Comparison of ENCODE assay signal across 1 cellular context in genomic region chr19:2273356-2274184, GRCh38.
TF ChIP-seq lines count a peak whose summit lies in the region.

No MANE protein-coding gene starts in this region.

TF ChIP-seq in HEK293, 187 proteins besides CTCF, POLR2A, EP300 and RAD21 (continued from another document and continues in another):
- TF ChIP-seq, protein P1, sequence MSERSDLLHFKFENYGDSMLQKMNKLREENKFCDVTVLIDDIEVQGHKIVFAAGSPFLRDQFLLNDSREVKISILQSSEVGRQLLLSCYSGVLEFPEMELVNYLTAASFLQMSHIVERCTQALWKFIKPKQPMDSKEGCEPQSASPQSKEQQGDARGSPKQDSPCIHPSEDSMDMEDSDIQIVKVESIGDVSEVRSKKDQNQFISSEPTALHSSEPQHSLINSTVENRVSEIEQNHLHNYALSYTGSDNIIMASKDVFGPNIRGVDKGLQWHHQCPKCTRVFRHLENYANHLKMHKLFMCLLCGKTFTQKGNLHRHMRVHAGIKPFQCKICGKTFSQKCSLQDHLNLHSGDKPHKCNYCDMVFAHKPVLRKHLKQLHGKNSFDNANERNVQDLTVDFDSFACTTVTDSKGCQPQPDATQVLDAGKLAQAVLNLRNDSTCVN (tag by site-specific recombination; optimal IDR thresholded peaks at IDR 0.05): peak; percentile 61
- TF ChIP-seq ZNF266 (tag by site-specific recombination; IDR thresholded peaks at IDR 0.05; ENCODE audit: low read depth) (no peak), GLIS1 (tag by site-specific recombination; IDR thresholded peaks at IDR 0.05) (peak; percentile 96), IKZF3 (tag by site-specific recombination; IDR thresholded peaks at IDR 0.05) (peak; percentile 62; the same call in 1 of the 2 replicates), ZNF114 (tag by site-specific recombination; IDR thresholded peaks at IDR 0.05) (no peak), HOXD13 (CRISPR knock-in tag; IDR thresholded peaks at IDR 0.05; ENCODE audit: borderline replicate concordance) (0 out of 2 replicates have a peak, but pooled peaks have one; percentile 14), ZNF558 (tag by site-specific recombination; IDR thresholded peaks at IDR 0.05) (no peak), ZNF843 (tag by site-specific recombination; IDR thresholded peaks at IDR 0.05) (peak; percentile 79), ZNF26 (tag by site-specific recombination; IDR thresholded peaks at IDR 0.05) (no peak), ZNF132 (tag by site-specific recombination; IDR thresholded peaks at IDR 0.05; ENCODE audit: borderline replicate concordance) (no peak), PRDM6 (tag by site-specific recombination; IDR thresholded peaks at IDR 0.05) (no peak), ZNF549 (tag by site-specific recombination; IDR thresholded peaks at IDR 0.05) (no peak), ZNF433 (tag by site-specific recombination; IDR thresholded peaks at IDR 0.05; ENCODE audit: low read depth) (no peak), PRDM2 (tag by site-specific recombination; IDR thresholded peaks at IDR 0.05; ENCODE audit: borderline replicate concordance) (no peak), ZNF248 (tag by site-specific recombination; IDR thresholded peaks at IDR 0.05) (no peak), TCF7L2 (IDR thresholded peaks at IDR 0.05; ENCODE audit: borderline replicate concordance, low read depth, low read length) (no peak), ZNF473 (tag by site-specific recombination; IDR thresholded peaks at IDR 0.05) (no peak), ZNF324 (tag by site-specific recombination; IDR thresholded peaks at IDR 0.05) (peak; percentile 65; the same call in 1 of the 2 replicates), PRDM4 (tag by site-specific recombination; IDR thresholded peaks at IDR 0.05) (no peak), ZNF561 (tag by site-specific recombination; IDR thresholded peaks at IDR 0.05; ENCODE audit: borderline replicate concordance) (peak; percentile 85), ZNF423 (tag by site-specific recombination; IDR thresholded peaks at IDR 0.05) (peak; percentile 94), ZNF23 (tag by site-specific recombination; IDR thresholded peaks at IDR 0.05; ENCODE audit: borderline replicate concordance) (no peak), ZNF394 (tag by site-specific recombination; IDR thresholded peaks at IDR 0.05; ENCODE audit: borderline replicate concordance) (peak; percentile 60; the same call in 1 of the 2 replicates), ZNF354C (tag by site-specific recombination; IDR thresholded peaks at IDR 0.05; ENCODE audit: borderline replicate concordance, low read depth) (no peak), ZNF529 (tag by site-specific recombination; IDR thresholded peaks at IDR 0.05; ENCODE audit: insufficient replicate concordance) (no peak), KLF9 (tag by site-specific recombination; IDR thresholded peaks at IDR 0.05; ENCODE audit: low read depth) (peak; percentile 53; the same call in 1 of the 2 replicates), ZNF624 (tag by site-specific recombination; IDR thresholded peaks at IDR 0.05) (no peak), ZNF10 (tag by site-specific recombination; IDR thresholded peaks at IDR 0.05) (0 out of 2 replicates have a peak, but pooled peaks have one; percentile 29), ZNF404 (tag by site-specific recombination; IDR thresholded peaks at IDR 0.05) (no peak), ZNF174 (tag by site-specific recombination; IDR thresholded peaks at IDR 0.05) (no peak), MZF1 (tag by site-specific recombination; IDR thresholded peaks at IDR 0.05; ENCODE audit: borderline replicate concordance) (peak; percentile 98), ZBTB7A (tag by site-specific recombination; IDR thresholded peaks at IDR 0.05; ENCODE audit: low read depth) (peak; percentile 99)
- TF ChIP-seq, protein P2, sequence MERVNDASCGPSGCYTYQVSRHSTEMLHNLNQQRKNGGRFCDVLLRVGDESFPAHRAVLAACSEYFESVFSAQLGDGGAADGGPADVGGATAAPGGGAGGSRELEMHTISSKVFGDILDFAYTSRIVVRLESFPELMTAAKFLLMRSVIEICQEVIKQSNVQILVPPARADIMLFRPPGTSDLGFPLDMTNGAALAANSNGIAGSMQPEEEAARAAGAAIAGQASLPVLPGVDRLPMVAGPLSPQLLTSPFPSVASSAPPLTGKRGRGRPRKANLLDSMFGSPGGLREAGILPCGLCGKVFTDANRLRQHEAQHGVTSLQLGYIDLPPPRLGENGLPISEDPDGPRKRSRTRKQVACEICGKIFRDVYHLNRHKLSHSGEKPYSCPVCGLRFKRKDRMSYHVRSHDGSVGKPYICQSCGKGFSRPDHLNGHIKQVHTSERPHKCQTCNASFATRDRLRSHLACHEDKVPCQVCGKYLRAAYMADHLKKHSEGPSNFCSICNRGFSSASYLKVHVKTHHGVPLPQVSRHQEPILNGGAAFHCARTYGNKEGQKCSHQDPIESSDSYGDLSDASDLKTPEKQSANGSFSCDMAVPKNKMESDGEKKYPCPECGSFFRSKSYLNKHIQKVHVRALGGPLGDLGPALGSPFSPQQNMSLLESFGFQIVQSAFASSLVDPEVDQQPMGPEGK (tag by site-specific recombination; IDR thresholded peaks at IDR 0.05): peak; percentile 99
- TF ChIP-seq, protein P3, sequence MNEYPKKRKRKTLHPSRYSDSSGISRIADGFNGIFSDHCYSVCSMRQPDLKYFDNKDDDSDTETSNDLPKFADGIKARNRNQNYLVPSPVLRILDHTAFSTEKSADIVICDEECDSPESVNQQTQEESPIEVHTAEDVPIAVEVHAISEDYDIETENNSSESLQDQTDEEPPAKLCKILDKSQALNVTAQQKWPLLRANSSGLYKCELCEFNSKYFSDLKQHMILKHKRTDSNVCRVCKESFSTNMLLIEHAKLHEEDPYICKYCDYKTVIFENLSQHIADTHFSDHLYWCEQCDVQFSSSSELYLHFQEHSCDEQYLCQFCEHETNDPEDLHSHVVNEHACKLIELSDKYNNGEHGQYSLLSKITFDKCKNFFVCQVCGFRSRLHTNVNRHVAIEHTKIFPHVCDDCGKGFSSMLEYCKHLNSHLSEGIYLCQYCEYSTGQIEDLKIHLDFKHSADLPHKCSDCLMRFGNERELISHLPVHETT (tag by site-specific recombination; IDR thresholded peaks at IDR 0.05): peak; percentile 18; the same call in 1 of the 2 replicates
- TF ChIP-seq, protein P4, sequence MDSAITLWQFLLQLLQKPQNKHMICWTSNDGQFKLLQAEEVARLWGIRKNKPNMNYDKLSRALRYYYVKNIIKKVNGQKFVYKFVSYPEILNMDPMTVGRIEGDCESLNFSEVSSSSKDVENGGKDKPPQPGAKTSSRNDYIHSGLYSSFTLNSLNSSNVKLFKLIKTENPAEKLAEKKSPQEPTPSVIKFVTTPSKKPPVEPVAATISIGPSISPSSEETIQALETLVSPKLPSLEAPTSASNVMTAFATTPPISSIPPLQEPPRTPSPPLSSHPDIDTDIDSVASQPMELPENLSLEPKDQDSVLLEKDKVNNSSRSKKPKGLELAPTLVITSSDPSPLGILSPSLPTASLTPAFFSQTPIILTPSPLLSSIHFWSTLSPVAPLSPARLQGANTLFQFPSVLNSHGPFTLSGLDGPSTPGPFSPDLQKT (IDR thresholded peaks at IDR 0.05; ENCODE audit: borderline replicate concordance, low read depth, low read length): no peak
- TF ChIP-seq, protein P5, sequence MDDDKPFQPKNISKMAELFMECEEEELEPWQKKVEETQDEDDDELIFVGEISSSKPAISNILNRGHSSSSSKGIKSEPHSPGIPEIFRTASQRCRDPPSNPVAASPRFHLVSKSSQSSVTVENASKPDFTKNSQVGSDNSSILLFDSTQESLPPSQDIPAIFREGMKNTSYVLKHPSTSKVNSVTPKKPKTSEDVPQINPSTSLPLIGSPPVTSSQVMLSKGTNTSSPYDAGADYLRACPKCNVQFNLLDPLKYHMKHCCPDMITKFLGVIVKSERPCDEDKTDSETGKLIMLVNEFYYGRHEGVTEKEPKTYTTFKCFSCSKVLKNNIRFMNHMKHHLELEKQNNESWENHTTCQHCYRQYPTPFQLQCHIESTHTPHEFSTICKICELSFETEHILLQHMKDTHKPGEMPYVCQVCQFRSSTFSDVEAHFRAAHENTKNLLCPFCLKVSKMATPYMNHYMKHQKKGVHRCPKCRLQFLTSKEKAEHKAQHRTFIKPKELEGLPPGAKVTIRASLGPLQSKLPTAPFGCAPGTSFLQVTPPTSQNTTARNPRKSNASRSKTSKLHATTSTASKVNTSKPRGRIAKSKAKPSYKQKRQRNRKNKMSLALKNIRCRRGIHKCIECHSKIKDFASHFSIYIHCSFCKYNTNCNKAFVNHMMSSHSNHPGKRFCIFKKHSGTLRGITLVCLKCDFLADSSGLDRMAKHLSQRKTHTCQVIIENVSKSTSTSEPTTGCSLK (tag by site-specific recombination; IDR thresholded peaks at IDR 0.05): no peak
